20 cellular contexts compared by ENCODE assay signal in the genomic region with DNA sequence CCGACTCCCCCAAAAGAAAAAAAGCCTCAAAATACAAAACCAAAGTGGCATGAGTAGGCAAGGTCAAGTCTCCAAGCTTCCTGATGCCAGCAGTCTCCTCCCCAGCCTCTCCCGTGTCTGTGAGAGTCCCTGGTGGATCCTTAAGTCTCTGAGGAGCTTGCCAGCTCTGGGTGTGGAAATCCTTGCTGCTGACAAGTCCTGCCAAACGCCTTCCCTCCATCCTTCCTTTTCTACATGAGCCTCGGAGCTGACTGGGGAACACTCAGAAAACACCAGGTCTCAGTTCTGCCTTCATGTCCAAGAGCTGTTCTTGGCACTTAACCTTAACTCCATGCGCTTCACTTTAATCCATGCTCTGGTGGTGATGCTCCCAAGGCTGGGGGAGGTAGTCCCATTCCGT. TPM values are rescaled to one million over a fixed set of nuclear protein-coding genes. Genes with fewer than 3 reads are reported as not detected.
DNase-seq lines count a peak whose midpoint lies in the region; ATAC-seq and TF ChIP-seq lines count a peak whose summit lies in the region.
"Had no signal": no experiment of that assay in that cellular context is flagged by ENCODE, and none has a peak within 500 bp of the region (broad histone marks: within the 10 kb centered on the region; RNA-seq: fewer than 3 reads in every experiment).

No MANE protein-coding gene starts in this region.

- peaks cover 51 to 74% of the 10 kb centered on the region in 2 donors for H3K4me1 Mint-ChIP-seq in natural killer cell treated with Interleukin-12 subunit alpha and Interleukin-12 subunit beta and Interleukin-15 and Interleukin-18, amount 100 ng/mL, for 72 hours (ENCODE audit: low read depth in 2 of 2)
- H3K4me1 Mint-ChIP-seq in natural killer cell, result no peaks in the 10 kb centered on the region

- H3K36me3 ChIP-seq in sigmoid colon, result no peaks in the 10 kb centered on the region
- H3K36me3 ChIP-seq: BLaER1 had no signal

- no peak for ATAC-seq in natural killer cell treated with Interleukin-12 subunit alpha and Interleukin-12 subunit beta and Interleukin-15 and Interleukin-18, amount 100 ng/mL, for 72 hours
- no peak for ATAC-seq in natural killer cell
- no peak for ATAC-seq in HG03159 (IDR thresholded peaks at IDR 0.05; ENCODE audit: unreplicated experiment)
- ATAC-seq: CD8-positive, alpha-beta T cell; GM12878 had no signal

- H3K4me3 Mint-ChIP-seq in natural killer cell treated with Interleukin-12 subunit alpha and Interleukin-12 subunit beta and Interleukin-15 and Interleukin-18, amount 100 ng/mL, for 72 hours, result peak overlapping the region; percentile 46
- H3K4me3 Mint-ChIP-seq in natural killer cell, result no peak overlapping the region
- H3K4me3 Mint-ChIP-seq: CD8-positive, alpha-beta T cell; H9 had no signal

- peaks cover 0 to 13% (median 12%) of the 10 kb centered on the region in 3 donors for H3K27me3 ChIP-seq in sigmoid colon
- H3K27me3 ChIP-seq: BLaER1 had no signal

- no peaks in the 10 kb centered on the region for H3K9me3 Mint-ChIP-seq in natural killer cell treated with Interleukin-12 subunit alpha and Interleukin-12 subunit beta and Interleukin-15 and Interleukin-18, amount 100 ng/mL, for 72 hours
- H3K9me3 Mint-ChIP-seq in natural killer cell, result no peaks in the 10 kb centered on the region
- H3K9me3 Mint-ChIP-seq: CD8-positive, alpha-beta T cell; H9 had no signal

- 66 to 74% methylated on average over 6 of the region's 6 CpGs for WGBS in sigmoid colon, 2 donors

- H3K36me3 Mint-ChIP-seq in natural killer cell treated with Interleukin-12 subunit alpha and Interleukin-12 subunit beta and Interleukin-15 and Interleukin-18, amount 100 ng/mL, for 72 hours, result peaks cover 5% of the 10 kb centered on the region
- no peaks in the 10 kb centered on the region for H3K36me3 Mint-ChIP-seq in natural killer cell
- H3K36me3 Mint-ChIP-seq: CD8-positive, alpha-beta T cell had no signal

- no peak for TF ChIP-seq EP300 in sigmoid colon (IDR thresholded peaks at IDR 0.05)

- H3K4me3 ChIP-seq in sigmoid colon, result no peak overlapping the region
- H3K4me3 ChIP-seq: BLaER1, GM12878 had no signal

- no peak for TF ChIP-seq CTCF in natural killer cell (IDR thresholded peaks at IDR 0.05)
- TF ChIP-seq CTCF in sigmoid colon (IDR thresholded peaks at IDR 0.05), result no peak

- H3K27ac Mint-ChIP-seq in natural killer cell treated with Interleukin-12 subunit alpha and Interleukin-12 subunit beta and Interleukin-15 and Interleukin-18, amount 100 ng/mL, for 72 hours, result peak overlapping the region; percentile 90 to 93
- H3K27ac Mint-ChIP-seq in natural killer cell, result no peak overlapping the region
- H3K27ac Mint-ChIP-seq: CD8-positive, alpha-beta T cell; H9 had no signal

- no peaks in the 10 kb centered on the region for H3K4me1 ChIP-seq in sigmoid colon

- H3K27me3 Mint-ChIP-seq in natural killer cell treated with Interleukin-12 subunit alpha and Interleukin-12 subunit beta and Interleukin-15 and Interleukin-18, amount 100 ng/mL, for 72 hours, result peaks cover 4 to 12% of the 10 kb centered on the region in 2 donors
- peaks cover 24 to 28% of the 10 kb centered on the region in 2 donors for H3K27me3 Mint-ChIP-seq in natural killer cell (ENCODE audit: low read depth in 2 of 2)

- H3K9me3 ChIP-seq in sigmoid colon, result no peaks in the 10 kb centered on the region
- H3K9me3 ChIP-seq: BLaER1 had no signal

- no peak overlapping the region for H3K27ac ChIP-seq in sigmoid colon
- H3K27ac ChIP-seq: BLaER1, HL-60 had no signal

- TF ChIP-seq POLR2A in sigmoid colon (IDR thresholded peaks at IDR 0.05), result no peak

- DNase-seq in natural killer cell treated with Interleukin-12 subunit alpha and Interleukin-12 subunit beta and Interleukin-15 and Interleukin-18, amount 100 ng/mL, for 72 hours (ENCODE audit: low spot score), result no peak
- no peak for DNase-seq in natural killer cell
- DNase-seq in fibroblast of gingiva (ENCODE audit: low read depth), result peak; percentile 9
- peak; percentile 38 for DNase-seq in sigmoid colon
- DNase-seq in pons (ENCODE audit: low spot score), result no peak
- no peak for DNase-seq in stimulated activated CD4-positive, alpha-beta T cell treated with anti-CD3 and anti-CD28 coated beads, Interleukin-12 subunit alpha, Interleukin-12 subunit beta, amount 100 ng/mL, for 4 hours
- DNase-seq: 8988T; Calu3; CD8-positive, alpha-beta T cell; DMS53; DND-41; EL; H9 had no signal

- intact Hi-C loops in natural killer cell (cut with micrococcal nuclease), result no loop called here
- intact Hi-C loops in sigmoid colon (cut with DNase I), result no loop called here

RNA-seq across cellular contexts. Expression of a gene that starts 3.7 kb away (rescaled TPM):
- total RNA-seq in natural killer cell treated with Interleukin-12 subunit alpha and Interleukin-12 subunit beta and Interleukin-15 and Interleukin-18, amount 100 ng/mL, for 72 hours, result 1 to 10 TPM; 1.7 to 3.6 TPM
- total RNA-seq in natural killer cell (not detected), sigmoid colon (not detected)
- under 1 TPM in 1 of 3 donors, not detected in 2; 0.03 TPM for polyA plus RNA-seq in sigmoid colon
- total RNA-seq: A673; Calu3; CD8-positive, alpha-beta T cell; G401; HT1080 had no signal

RNA-seq across cellular contexts. Expression of a gene that starts 34.9 kb away (rescaled TPM):
- total RNA-seq in natural killer cell treated with Interleukin-12 subunit alpha and Interleukin-12 subunit beta and Interleukin-15 and Interleukin-18, amount 100 ng/mL, for 72 hours, result 10 to 100 TPM; 45.8 to 63.0 TPM
- total RNA-seq in natural killer cell (100 to 1,000 TPM in 1 of 3 donors, 10 to 100 TPM in 2; 58.3 to 101 (median 76.6) TPM), sigmoid colon (10 to 100 TPM; 14.1 to 20.2 (median 17.6) TPM)
- polyA plus RNA-seq in sigmoid colon, result 10 to 100 TPM in 1 of 3 donors, 1 to 10 TPM in 2; 6.6 to 12.4 (median 9.0) TPM

RNA-seq across cellular contexts. Expression of a gene that starts 57.7 kb away (rescaled TPM):
- 1 to 10 TPM; 1.0 to 2.5 TPM for total RNA-seq in natural killer cell treated with Interleukin-12 subunit alpha and Interleukin-12 subunit beta and Interleukin-15 and Interleukin-18, amount 100 ng/mL, for 72 hours
- total RNA-seq in natural killer cell (1 to 10 TPM; 1.7 to 2.8 (median 2.4) TPM), sigmoid colon (10 to 100 TPM; 27.5 to 46.8 (median 33.6) TPM)
- polyA plus RNA-seq in sigmoid colon, result 10 to 100 TPM; 14.8 to 26.9 (median 16.8) TPM

Comparison
In these comparisons a context has a peak if more than half of its experiments do, and no peak if none do; other contexts are left out.
1. H3K27ac Mint-ChIP-seq: peak in natural killer cell treated with Interleukin-12 subunit alpha and Interleukin-12 subunit beta and Interleukin-15 and Interleukin-18, amount 100 ng/mL, for 72 hours (2 of 2); none in natural killer cell (0 of 2).
2. DNase-seq: peak in fibroblast of gingiva (single experiment) and sigmoid colon (single experiment); none in natural killer cell treated with Interleukin-12 subunit alpha and Interleukin-12 subunit beta and Interleukin-15 and Interleukin-18, amount 100 ng/mL, for 72 hours (single experiment), natural killer cell (single experiment), pons (single experiment) and stimulated activated CD4-positive, alpha-beta T cell treated with anti-CD3 and anti-CD28 coated beads, Interleukin-12 subunit alpha, Interleukin-12 subunit beta, amount 100 ng/mL, for 4 hours (single experiment).
3. RNA of a gene that starts 57.7 kb away (total RNA-seq): 27.5 to 46.8 TPM in sigmoid colon; 1.0 to 2.5 TPM in natural killer cell treated with Interleukin-12 subunit alpha and Interleukin-12 subunit beta and Interleukin-15 and Interleukin-18, amount 100 ng/mL, for 72 hours and 1.7 to 2.8 TPM in natural killer cell; every median in the first group is over 4 times any median in the second.